ENCODE assay signal across 9 cellular contexts in the genomic region with DNA sequence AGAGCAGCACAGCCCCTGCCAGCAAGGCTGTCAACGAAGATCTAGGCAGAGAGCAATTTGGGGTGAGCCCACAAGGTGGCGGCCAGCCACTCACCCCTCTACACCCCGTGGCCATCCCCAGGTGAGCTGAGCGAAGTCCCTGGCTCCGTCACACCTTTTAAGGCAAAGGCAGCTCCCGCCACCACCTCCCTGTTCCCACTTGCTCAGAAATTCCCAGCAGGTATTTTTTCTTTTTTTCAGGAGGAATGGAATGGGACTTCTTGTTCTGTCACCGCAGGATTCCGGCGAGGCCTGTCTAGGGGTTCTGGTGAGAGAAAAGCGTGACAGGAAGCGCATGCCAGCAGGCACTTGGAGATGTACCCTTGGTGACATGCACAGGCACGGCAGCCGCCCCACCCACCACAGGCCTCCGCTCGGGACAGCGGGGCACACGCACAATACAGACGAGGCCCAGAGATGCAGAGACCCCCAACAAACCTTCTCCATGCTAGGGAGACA. TPM values are rescaled to one million over a fixed set of nuclear protein-coding genes. Genes with fewer than 3 reads are reported as not detected.
DNase-seq lines count a peak whose midpoint lies in the region; ATAC-seq and TF ChIP-seq lines count a peak whose summit lies in the region.
"Had no signal": no experiment of that assay in that cellular context is flagged by ENCODE, and none has a peak within 500 bp of the region (broad histone marks: within the 10 kb centered on the region; RNA-seq: fewer than 3 reads in every experiment).

No MANE protein-coding gene starts in this region.

- peak; percentile 69 for DNase-seq in EH (ENCODE audit: low read depth)
- no peak for DNase-seq in retinal pigment epithelial cell (ENCODE audit: low read depth)
- no peak for DNase-seq in mesenteric fat pad (ENCODE audit: low spot score)
- no peak for DNase-seq in NCI-H2029 (lab: John Stamatoyannopoulos, UW)
- DNase-seq: activated CD4-positive, CD25-positive, alpha-beta regulatory T cell had no signal

- peaks cover 59% of the 10 kb centered on the region for H3K36me3 ChIP-seq in OCI-LY3 (replicated peaks; ENCODE audit: low read depth, low read length)
- H3K36me3 ChIP-seq in esophagus (ENCODE audit: control insufficient read depth in 2 of 2, insufficient read depth in 2 of 2, low read length in 1 of 2): peaks cover 14 to 31% of the 10 kb centered on the region in 2 donors

- H3K27ac ChIP-seq in OCI-LY3 (ENCODE audit: low read length): no peak overlapping the region
- H3K27ac ChIP-seq in esophagus (ENCODE audit: low read depth in 2 of 2, low read length in 1 of 2): peak overlapping the region; percentile 89 to 91

- H3K9ac ChIP-seq in OCI-LY3 (ENCODE audit: low read length): no peak overlapping the region

- peak; percentile 25; the same call in 1 of the 2 replicates for TF ChIP-seq CTCF in OCI-LY3 (IDR thresholded peaks at IDR 0.05; ENCODE audit: low read depth, low read length)
- peak; percentile 16 for TF ChIP-seq CTCF in retinal pigment epithelial cell (conservative IDR thresholded peaks at IDR 0.05; ENCODE audit: low read depth, low read length)

- H3K9me3 ChIP-seq in OCI-LY3 (ENCODE audit: insufficient read depth, low read length): no peaks in the 10 kb centered on the region
- no peaks in the 10 kb centered on the region for H3K9me3 ChIP-seq in esophagus (ENCODE audit: control insufficient read depth in 2 of 2, insufficient read depth in 1 of 2, low read depth in 1 of 2, low read length in 1 of 2)

- peaks cover 46% of the 10 kb centered on the region for H4K20me1 ChIP-seq in OCI-LY3 (ENCODE audit: insufficient read depth, low read length)

- H3K4me1 ChIP-seq in OCI-LY3 (ENCODE audit: low read length) (no peaks in the 10 kb centered on the region), esophagus (ENCODE audit: control insufficient read depth in 2 of 2, insufficient read depth in 2 of 2, low read length in 1 of 2) (peaks cover 4 to 13% of the 10 kb centered on the region in 2 donors)

- H3K4me3 ChIP-seq in OCI-LY3 (ENCODE audit: low read length) (no peak overlapping the region), esophagus (ENCODE audit: low read depth in 1 of 2, low read length in 2 of 2) (peak overlapping the region in 1 of 2 donors; percentile 29), retinal pigment epithelial cell (ENCODE audit: low read length) (no peak overlapping the region)

- H3K79me2 ChIP-seq in OCI-LY3 (ENCODE audit: low read length): peaks cover 8% of the 10 kb centered on the region; the same call in 1 of the 2 replicates

- ATAC-seq in HG03095 (IDR thresholded peaks at IDR 0.05; ENCODE audit: unreplicated experiment) (no peak), GM21529 (IDR thresholded peaks at IDR 0.05; ENCODE audit: unreplicated experiment) (no peak)

- H3K4me2 ChIP-seq in OCI-LY3 (ENCODE audit: low read length): no peak overlapping the region

- 47 to 57% methylated on average over 18 of the region's 18 CpGs for WGBS in esophagus, 2 donors

- no peak overlapping the region for H2AFZ ChIP-seq in OCI-LY3 (ENCODE audit: low read depth, low read length)

- H3K27me3 ChIP-seq in OCI-LY3 (ENCODE audit: low read depth, low read length) (no peaks in the 10 kb centered on the region), esophagus (ENCODE audit: control insufficient read depth in 1 of 2, insufficient read depth in 2 of 2, low read length in 2 of 2) (no peaks in the 10 kb centered on the region)

RNA-seq across cellular contexts. Expression of a gene that starts 10.0 kb away (rescaled TPM):
- polyA plus RNA-seq in esophagus: 1,000 to 10,000 TPM; 1,521 to 2,885 TPM
- total RNA-seq in mesenteric fat pad: 1,402 TPM

RNA-seq across cellular contexts. Expression of a gene that starts 40.4 kb away (rescaled TPM):
- 10 to 100 TPM; 32.5 to 39.8 TPM for polyA plus RNA-seq in esophagus
- 10.8 TPM for total RNA-seq in mesenteric fat pad
